Comparison of ENCODE assay signal across 1 cellular context in the genomic region with DNA sequence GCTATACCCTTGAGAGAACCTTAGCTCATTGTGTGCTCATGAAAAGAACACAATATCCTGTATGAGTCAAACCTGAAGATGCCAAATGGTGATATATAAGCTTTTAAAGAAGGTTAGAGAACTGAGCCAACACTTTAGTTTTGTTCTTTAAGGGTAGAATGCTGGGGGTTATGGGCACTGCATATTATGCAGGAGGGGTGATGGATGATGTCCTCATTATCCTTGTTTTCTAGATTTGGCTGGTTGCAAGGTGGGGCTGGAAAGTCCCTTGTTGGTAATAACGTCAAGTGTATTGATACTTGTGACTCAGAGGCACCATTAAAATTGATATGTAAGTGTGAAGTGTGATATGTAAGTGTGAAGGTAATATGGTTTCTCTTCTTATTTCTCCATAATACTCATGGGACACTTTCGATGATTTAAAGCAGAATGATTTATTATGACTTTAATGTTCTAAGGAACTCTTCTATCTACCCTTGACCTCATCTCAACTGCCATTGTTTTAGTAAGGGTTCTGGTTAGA.
A peak's percentile ranks its signal among the peaks of the same experiment; 100 is the strongest.
TF ChIP-seq lines count a peak whose summit lies in the region.

No MANE protein-coding gene starts in this region.

TF ChIP-seq in GM12878, 131 proteins besides CTCF, POLR2A, EP300 and RAD21 (continued from another document):
- TF ChIP-seq POU2F2 (IDR thresholded peaks at IDR 0.05; ENCODE audit: borderline replicate concordance, low read depth, low read length) (peak; percentile 17; the same call in 1 of the 3 replicates), KLF5 (IDR thresholded peaks at IDR 0.05; ENCODE audit: partially characterized antibody) (no peak), FOS (IDR thresholded peaks at IDR 0.05; ENCODE audit: borderline replicate concordance, extremely low read depth, insufficient read length) (no peak), NFXL1 (IDR thresholded peaks at IDR 0.05; ENCODE audit: borderline replicate concordance) (no peak), NFYA (IDR thresholded peaks at IDR 0.05; ENCODE audit: borderline replicate concordance, low read depth, low read length) (no peak), CEBPB (IDR thresholded peaks at IDR 0.05; ENCODE audit: borderline replicate concordance in 1 of 2, low read depth in 2 of 2, low read length in 2 of 2) (no peak), TCF12 (IDR thresholded peaks at IDR 0.05; ENCODE audit: low read depth, low read length) (no peak), ZBED1 (IDR thresholded peaks at IDR 0.05; ENCODE audit: borderline replicate concordance) (0 out of 2 replicates have a peak, but pooled peaks have one; percentile 44), SP1 (IDR thresholded peaks at IDR 0.05; ENCODE audit: low read depth, low read length) (no peak), HCFC1 (IDR thresholded peaks at IDR 0.05; ENCODE audit: low read length) (no peak), FOXK2 (IDR thresholded peaks at IDR 0.05) (no peak), SREBF1 (IDR thresholded peaks at IDR 0.05; ENCODE audit: low read length) (no peak), HDAC6 (IDR thresholded peaks at IDR 0.05; ENCODE audit: unreplicated experiment) (no peak), BRCA1 (IDR thresholded peaks at IDR 0.05; ENCODE audit: low read depth, low read length) (no peak), HDAC2 (IDR thresholded peaks at IDR 0.05) (no peak), GATAD2B (conservative IDR thresholded peaks at IDR 0.05; ENCODE audit: low read depth) (peak; percentile 63), EED (IDR thresholded peaks at IDR 0.05; ENCODE audit: low read depth) (peak; percentile 70), NBN (IDR thresholded peaks at IDR 0.05) (peak; percentile 77), BHLHE40 (IDR thresholded peaks at IDR 0.05; ENCODE audit: borderline replicate concordance in 1 of 2, low read depth in 2 of 2, low read length in 1 of 2) (peak; percentile 77 to 89; a peak in 3 of 4 replicates), NRF1 (conservative IDR thresholded peaks at IDR 0.05; ENCODE audit: low read depth, low read length) (no peak), ZNF24 (IDR thresholded peaks at IDR 0.05) (peak; percentile 19; the same call in 1 of the 2 replicates), MTA2 (IDR thresholded peaks at IDR 0.05; ENCODE audit: low read depth) (peak; percentile 98), NFIC (IDR thresholded peaks at IDR 0.05; ENCODE audit: low read depth, low read length) (peak; percentile 61), JUNB (IDR thresholded peaks at IDR 0.05) (peak; percentile 88), SMC3 (IDR thresholded peaks at IDR 0.05; ENCODE audit: borderline replicate concordance, low read length) (no peak), CHD2 (IDR thresholded peaks at IDR 0.05; ENCODE audit: borderline replicate concordance, low read depth, low read length) (no peak), MXI1 (IDR thresholded peaks at IDR 0.05; ENCODE audit: low read depth, low read length) (no peak)
- TF ChIP-seq, protein P1, sequence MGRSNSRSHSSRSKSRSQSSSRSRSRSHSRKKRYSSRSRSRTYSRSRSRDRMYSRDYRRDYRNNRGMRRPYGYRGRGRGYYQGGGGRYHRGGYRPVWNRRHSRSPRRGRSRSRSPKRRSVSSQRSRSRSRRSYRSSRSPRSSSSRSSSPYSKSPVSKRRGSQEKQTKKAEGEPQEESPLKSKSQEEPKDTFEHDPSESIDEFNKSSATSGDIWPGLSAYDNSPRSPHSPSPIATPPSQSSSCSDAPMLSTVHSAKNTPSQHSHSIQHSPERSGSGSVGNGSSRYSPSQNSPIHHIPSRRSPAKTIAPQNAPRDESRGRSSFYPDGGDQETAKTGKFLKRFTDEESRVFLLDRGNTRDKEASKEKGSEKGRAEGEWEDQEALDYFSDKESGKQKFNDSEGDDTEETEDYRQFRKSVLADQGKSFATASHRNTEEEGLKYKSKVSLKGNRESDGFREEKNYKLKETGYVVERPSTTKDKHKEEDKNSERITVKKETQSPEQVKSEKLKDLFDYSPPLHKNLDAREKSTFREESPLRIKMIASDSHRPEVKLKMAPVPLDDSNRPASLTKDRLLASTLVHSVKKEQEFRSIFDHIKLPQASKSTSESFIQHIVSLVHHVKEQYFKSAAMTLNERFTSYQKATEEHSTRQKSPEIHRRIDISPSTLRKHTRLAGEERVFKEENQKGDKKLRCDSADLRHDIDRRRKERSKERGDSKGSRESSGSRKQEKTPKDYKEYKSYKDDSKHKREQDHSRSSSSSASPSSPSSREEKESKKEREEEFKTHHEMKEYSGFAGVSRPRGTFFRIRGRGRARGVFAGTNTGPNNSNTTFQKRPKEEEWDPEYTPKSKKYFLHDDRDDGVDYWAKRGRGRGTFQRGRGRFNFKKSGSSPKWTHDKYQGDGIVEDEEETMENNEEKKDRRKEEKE (IDR thresholded peaks at IDR 0.05): no peak
- TF ChIP-seq, protein P2, sequence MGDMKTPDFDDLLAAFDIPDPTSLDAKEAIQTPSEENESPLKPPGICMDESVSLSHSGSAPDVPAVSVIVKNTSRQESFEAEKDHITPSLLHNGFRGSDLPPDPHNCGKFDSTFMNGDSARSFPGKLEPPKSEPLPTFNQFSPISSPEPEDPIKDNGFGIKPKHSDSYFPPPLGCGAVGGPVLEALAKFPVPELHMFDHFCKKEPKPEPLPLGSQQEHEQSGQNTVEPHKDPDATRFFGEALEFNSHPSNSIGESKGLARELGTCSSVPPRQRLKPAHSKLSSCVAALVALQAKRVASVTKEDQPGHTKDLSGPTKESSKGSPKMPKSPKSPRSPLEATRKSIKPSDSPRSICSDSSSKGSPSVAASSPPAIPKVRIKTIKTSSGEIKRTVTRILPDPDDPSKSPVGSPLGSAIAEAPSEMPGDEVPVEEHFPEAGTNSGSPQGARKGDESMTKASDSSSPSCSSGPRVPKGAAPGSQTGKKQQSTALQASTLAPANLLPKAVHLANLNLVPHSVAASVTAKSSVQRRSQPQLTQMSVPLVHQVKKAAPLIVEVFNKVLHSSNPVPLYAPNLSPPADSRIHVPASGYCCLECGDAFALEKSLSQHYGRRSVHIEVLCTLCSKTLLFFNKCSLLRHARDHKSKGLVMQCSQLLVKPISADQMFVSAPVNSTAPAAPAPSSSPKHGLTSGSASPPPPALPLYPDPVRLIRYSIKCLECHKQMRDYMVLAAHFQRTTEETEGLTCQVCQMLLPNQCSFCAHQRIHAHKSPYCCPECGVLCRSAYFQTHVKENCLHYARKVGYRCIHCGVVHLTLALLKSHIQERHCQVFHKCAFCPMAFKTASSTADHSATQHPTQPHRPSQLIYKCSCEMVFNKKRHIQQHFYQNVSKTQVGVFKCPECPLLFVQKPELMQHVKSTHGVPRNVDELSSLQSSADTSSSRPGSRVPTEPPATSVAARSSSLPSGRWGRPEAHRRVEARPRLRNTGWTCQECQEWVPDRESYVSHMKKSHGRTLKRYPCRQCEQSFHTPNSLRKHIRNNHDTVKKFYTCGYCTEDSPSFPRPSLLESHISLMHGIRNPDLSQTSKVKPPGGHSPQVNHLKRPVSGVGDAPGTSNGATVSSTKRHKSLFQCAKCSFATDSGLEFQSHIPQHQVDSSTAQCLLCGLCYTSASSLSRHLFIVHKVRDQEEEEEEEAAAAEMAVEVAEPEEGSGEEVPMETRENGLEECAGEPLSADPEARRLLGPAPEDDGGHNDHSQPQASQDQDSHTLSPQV (IDR thresholded peaks at IDR 0.05): no peak
- TF ChIP-seq, protein P3, sequence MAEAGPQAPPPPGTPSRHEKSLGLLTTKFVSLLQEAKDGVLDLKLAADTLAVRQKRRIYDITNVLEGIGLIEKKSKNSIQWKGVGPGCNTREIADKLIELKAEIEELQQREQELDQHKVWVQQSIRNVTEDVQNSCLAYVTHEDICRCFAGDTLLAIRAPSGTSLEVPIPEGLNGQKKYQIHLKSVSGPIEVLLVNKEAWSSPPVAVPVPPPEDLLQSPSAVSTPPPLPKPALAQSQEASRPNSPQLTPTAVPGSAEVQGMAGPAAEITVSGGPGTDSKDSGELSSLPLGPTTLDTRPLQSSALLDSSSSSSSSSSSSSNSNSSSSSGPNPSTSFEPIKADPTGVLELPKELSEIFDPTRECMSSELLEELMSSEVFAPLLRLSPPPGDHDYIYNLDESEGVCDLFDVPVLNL (IDR thresholded peaks at IDR 0.05; ENCODE audit: low read depth, low read length): no peak
- TF ChIP-seq, protein P4, sequence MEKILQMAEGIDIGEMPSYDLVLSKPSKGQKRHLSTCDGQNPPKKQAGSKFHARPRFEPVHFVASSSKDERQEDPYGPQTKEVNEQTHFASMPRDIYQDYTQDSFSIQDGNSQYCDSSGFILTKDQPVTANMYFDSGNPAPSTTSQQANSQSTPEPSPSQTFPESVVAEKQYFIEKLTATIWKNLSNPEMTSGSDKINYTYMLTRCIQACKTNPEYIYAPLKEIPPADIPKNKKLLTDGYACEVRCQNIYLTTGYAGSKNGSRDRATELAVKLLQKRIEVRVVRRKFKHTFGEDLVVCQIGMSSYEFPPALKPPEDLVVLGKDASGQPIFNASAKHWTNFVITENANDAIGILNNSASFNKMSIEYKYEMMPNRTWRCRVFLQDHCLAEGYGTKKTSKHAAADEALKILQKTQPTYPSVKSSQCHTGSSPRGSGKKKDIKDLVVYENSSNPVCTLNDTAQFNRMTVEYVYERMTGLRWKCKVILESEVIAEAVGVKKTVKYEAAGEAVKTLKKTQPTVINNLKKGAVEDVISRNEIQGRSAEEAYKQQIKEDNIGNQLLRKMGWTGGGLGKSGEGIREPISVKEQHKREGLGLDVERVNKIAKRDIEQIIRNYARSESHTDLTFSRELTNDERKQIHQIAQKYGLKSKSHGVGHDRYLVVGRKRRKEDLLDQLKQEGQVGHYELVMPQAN (conservative IDR thresholded peaks at IDR 0.05): no peak
- TF ChIP-seq, protein P5, sequence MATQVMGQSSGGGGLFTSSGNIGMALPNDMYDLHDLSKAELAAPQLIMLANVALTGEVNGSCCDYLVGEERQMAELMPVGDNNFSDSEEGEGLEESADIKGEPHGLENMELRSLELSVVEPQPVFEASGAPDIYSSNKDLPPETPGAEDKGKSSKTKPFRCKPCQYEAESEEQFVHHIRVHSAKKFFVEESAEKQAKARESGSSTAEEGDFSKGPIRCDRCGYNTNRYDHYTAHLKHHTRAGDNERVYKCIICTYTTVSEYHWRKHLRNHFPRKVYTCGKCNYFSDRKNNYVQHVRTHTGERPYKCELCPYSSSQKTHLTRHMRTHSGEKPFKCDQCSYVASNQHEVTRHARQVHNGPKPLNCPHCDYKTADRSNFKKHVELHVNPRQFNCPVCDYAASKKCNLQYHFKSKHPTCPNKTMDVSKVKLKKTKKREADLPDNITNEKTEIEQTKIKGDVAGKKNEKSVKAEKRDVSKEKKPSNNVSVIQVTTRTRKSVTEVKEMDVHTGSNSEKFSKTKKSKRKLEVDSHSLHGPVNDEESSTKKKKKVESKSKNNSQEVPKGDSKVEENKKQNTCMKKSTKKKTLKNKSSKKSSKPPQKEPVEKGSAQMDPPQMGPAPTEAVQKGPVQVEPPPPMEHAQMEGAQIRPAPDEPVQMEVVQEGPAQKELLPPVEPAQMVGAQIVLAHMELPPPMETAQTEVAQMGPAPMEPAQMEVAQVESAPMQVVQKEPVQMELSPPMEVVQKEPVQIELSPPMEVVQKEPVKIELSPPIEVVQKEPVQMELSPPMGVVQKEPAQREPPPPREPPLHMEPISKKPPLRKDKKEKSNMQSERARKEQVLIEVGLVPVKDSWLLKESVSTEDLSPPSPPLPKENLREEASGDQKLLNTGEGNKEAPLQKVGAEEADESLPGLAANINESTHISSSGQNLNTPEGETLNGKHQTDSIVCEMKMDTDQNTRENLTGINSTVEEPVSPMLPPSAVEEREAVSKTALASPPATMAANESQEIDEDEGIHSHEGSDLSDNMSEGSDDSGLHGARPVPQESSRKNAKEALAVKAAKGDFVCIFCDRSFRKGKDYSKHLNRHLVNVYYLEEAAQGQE (IDR thresholded peaks at IDR 0.05; ENCODE audit: low read depth, low read length): no peak
- TF ChIP-seq, protein P6, sequence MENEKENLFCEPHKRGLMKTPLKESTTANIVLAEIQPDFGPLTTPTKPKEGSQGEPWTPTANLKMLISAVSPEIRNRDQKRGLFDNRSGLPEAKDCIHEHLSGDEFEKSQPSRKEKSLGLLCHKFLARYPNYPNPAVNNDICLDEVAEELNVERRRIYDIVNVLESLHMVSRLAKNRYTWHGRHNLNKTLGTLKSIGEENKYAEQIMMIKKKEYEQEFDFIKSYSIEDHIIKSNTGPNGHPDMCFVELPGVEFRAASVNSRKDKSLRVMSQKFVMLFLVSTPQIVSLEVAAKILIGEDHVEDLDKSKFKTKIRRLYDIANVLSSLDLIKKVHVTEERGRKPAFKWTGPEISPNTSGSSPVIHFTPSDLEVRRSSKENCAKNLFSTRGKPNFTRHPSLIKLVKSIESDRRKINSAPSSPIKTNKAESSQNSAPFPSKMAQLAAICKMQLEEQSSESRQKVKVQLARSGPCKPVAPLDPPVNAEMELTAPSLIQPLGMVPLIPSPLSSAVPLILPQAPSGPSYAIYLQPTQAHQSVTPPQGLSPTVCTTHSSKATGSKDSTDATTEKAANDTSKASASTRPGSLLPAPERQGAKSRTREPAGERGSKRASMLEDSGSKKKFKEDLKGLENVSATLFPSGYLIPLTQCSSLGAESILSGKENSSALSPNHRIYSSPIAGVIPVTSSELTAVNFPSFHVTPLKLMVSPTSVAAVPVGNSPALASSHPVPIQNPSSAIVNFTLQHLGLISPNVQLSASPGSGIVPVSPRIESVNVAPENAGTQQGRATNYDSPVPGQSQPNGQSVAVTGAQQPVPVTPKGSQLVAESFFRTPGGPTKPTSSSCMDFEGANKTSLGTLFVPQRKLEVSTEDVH (IDR thresholded peaks at IDR 0.05; ENCODE audit: low read depth, partially characterized antibody): no peak
- TF ChIP-seq, protein P7, sequence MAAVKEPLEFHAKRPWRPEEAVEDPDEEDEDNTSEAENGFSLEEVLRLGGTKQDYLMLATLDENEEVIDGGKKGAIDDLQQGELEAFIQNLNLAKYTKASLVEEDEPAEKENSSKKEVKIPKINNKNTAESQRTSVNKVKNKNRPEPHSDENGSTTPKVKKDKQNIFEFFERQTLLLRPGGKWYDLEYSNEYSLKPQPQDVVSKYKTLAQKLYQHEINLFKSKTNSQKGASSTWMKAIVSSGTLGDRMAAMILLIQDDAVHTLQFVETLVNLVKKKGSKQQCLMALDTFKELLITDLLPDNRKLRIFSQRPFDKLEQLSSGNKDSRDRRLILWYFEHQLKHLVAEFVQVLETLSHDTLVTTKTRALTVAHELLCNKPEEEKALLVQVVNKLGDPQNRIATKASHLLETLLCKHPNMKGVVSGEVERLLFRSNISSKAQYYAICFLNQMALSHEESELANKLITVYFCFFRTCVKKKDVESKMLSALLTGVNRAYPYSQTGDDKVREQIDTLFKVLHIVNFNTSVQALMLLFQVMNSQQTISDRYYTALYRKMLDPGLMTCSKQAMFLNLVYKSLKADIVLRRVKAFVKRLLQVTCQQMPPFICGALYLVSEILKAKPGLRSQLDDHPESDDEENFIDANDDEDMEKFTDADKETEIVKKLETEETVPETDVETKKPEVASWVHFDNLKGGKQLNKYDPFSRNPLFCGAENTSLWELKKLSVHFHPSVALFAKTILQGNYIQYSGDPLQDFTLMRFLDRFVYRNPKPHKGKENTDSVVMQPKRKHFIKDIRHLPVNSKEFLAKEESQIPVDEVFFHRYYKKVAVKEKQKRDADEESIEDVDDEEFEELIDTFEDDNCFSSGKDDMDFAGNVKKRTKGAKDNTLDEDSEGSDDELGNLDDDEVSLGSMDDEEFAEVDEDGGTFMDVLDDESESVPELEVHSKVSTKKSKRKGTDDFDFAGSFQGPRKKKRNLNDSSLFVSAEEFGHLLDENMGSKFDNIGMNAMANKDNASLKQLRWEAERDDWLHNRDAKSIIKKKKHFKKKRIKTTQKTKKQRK (IDR thresholded peaks at IDR 0.05; ENCODE audit: low read depth, low read length): no peak
